Comparison of ENCODE assay signal across 13 cellular contexts in genomic region chr15:95596487-95596886, GRCh38.
"Had no signal": no experiment of that assay in that cellular context is flagged by ENCODE, and none has a peak within 500 bp of the region (broad histone marks: within the 10 kb centered on the region; RNA-seq: fewer than 3 reads in every experiment).

No MANE protein-coding gene starts in this region.

- H3K27me3 ChIP-seq: adrenal gland, gastroesophageal sphincter had no signal

- H3K27me3 Mint-ChIP-seq: type B pancreatic cell had no signal

- ATAC-seq: activated CD4-positive, CD25-positive, alpha-beta regulatory T cell treated with anti-CD3 and anti-CD28 coated beads, Interleukin-2, amount 50 U/mL, for 24 hours; gastroesophageal sphincter had no signal

- H3K36me3 Mint-ChIP-seq: type B pancreatic cell had no signal

- H3K9me3 ChIP-seq: adrenal gland, gastroesophageal sphincter, prostate gland had no signal

- H3K4me1 ChIP-seq: adrenal gland, prostate gland had no signal

- DNase-seq: activated CD4-positive, alpha-beta T cell treated with anti-CD3 and anti-CD28 coated beads, Interleukin-2, amount 50 U/mL, for 4 hours; activated naive CD4-positive, alpha-beta T cell treated with anti-CD3 and anti-CD28 coated beads, Interleukin-2, amount 50 U/mL, for 16 hours; activated T-cell treated with anti-CD3 and anti-CD28 coated beads, Interleukin-2, amount 50 U/mL, for 1 hour; effector CD4-positive, alpha-beta T cell; nucleus accumbens; stimulated activated CD4-positive, alpha-beta T cell treated with anti-CD3 and anti-CD28 coated beads, Interleukin-12 subunit alpha, Interleukin-12 subunit beta, amount 100 ng/mL, for 4 hours; stimulated activated naive CD4-positive, alpha-beta T cell had no signal

- H3K4me3 Mint-ChIP-seq: mesothelial cell of epicardium, type B pancreatic cell had no signal

- H3K27ac Mint-ChIP-seq: mesothelial cell of epicardium, type B pancreatic cell had no signal

- H3K36me3 ChIP-seq: adrenal gland, gastroesophageal sphincter, prostate gland had no signal

- H3K4me3 ChIP-seq: adrenal gland, gastroesophageal sphincter, prostate gland had no signal

- H3K27ac ChIP-seq: adrenal gland, gastroesophageal sphincter, prostate gland had no signal
